Comparison of ENCODE assay signal across 12 cellular contexts in the genomic region with DNA sequence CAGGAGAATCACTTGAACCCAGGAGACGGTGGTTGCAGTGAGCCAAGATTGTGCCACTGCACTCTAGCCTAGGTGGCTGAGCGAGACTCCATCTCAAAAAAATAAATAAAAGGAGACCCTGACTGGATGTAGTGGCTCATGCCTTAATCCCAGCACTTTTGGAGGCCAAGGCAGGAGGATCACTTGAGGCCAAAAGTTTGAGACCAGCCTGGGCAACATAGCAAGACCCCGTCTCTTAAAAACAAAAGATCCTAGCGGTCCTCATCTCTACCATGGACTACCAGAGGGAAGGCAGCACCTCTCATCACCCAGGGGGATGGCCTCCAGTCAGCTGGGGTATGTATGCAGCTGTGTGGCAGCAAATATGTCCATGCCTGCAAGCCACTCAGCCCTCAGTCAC. TPM values are rescaled to one million over a fixed set of nuclear protein-coding genes. Genes with fewer than 3 reads are reported as not detected.
DNase-seq lines count a peak whose midpoint lies in the region; ATAC-seq, FAIRE-seq and TF ChIP-seq lines count a peak whose summit lies in the region.
"Not testable (repeated sequence)": the region's sequence is repeated elsewhere in the genome, so short reads cannot be mapped to it uniquely, and the experiment has no call there.
"Had no signal": no experiment of that assay in that cellular context is flagged by ENCODE, and none has a peak within 500 bp of the region (broad histone marks: within the 10 kb centered on the region; RNA-seq: fewer than 3 reads in every experiment).

No MANE protein-coding gene starts in this region.

- peaks cover 3 to 12% of the 10 kb centered on the region in 2 experiments for H3K36me3 ChIP-seq in HEK293 (ENCODE audit: control insufficient read depth in 2 of 2, insufficient read depth in 1 of 2, low read length in 2 of 2)
- H3K36me3 ChIP-seq in adrenal gland (replicated peaks in 1 of 2): peaks cover 0 to 15% of the 10 kb centered on the region in 2 donors
- not testable (repeated sequence) for H3K36me3 ChIP-seq in breast epithelium, ovary
- peaks cover 8 to 24% (median 18%) of the 10 kb centered on the region in 4 donors for H3K36me3 ChIP-seq in esophagus muscularis mucosa
- H3K36me3 ChIP-seq in HepG2 (replicated peaks in 1 of 2; ENCODE audit: control insufficient read depth in 1 of 2, insufficient read depth in 2 of 2, low read length in 2 of 2): peaks cover 4 to 12% of the 10 kb centered on the region in 2 experiments; a peak in 4 of 5 replicates
- peaks cover 4 to 24% (median 17%) of the 10 kb centered on the region in 4 donors for H3K36me3 ChIP-seq in upper lobe of left lung

- ATAC-seq in HepG2; upper lobe of left lung (ENCODE audit: low FRiP score in 2 of 2): not testable (repeated sequence)

- in situ Hi-C loops in HepG2 (cut with HindIII; ENCODE audit: extremely low pct_ligation_motif_present, low pct_unique_long_range_greater_than_20kb): loop anchor here (5.0 kb wide), 1 partner anchor 60 kb away; the partner anchor contains the start of gene HYAL2

- 0 out of 2 replicates have a peak overlapping the region, but pooled peaks have one; percentile 29 for H3K4me2 ChIP-seq in HepG2 (ENCODE audit: low read depth, low read length)

- not testable (repeated sequence) for TF ChIP-seq CTCF in HEK293 (tag by site-specific recombination; IDR thresholded peaks at IDR 0.05); adrenal gland (IDR thresholded peaks at IDR 0.05); breast epithelium (IDR thresholded peaks at IDR 0.05); esophagus muscularis mucosa (IDR thresholded peaks at IDR 0.05); HepG2 (CRISPR knock-in tag; IDR thresholded peaks at IDR 0.05); ovary (IDR thresholded peaks at IDR 0.05); upper lobe of left lung (IDR thresholded peaks at IDR 0.05)

- not testable (repeated sequence) for H3K4me1 ChIP-seq in HEK293 (ENCODE audit: control insufficient read depth, insufficient read depth, low read length)
- peaks cover 42 to 59% of the 10 kb centered on the region in 2 donors for H3K4me1 ChIP-seq in adrenal gland (replicated peaks in 1 of 2)
- peaks cover 17 to 32% of the 10 kb centered on the region in 2 donors for H3K4me1 ChIP-seq in breast epithelium
- peaks cover 65 to 95% (median 90%) of the 10 kb centered on the region in 4 donors for H3K4me1 ChIP-seq in esophagus muscularis mucosa
- peaks cover 79% of the 10 kb centered on the region for H3K4me1 ChIP-seq in HepG2 (ENCODE audit: insufficient read depth, low read length)
- H3K4me1 ChIP-seq in ovary (ENCODE audit: insufficient read depth): peaks cover 40% of the 10 kb centered on the region
- H3K4me1 ChIP-seq in upper lobe of left lung: peaks cover 70 to 85% (median 76%) of the 10 kb centered on the region in 4 donors

- not testable (repeated sequence) for H3K27ac ChIP-seq in HEK293 (ENCODE audit: extremely low read depth, low read depth, low read length)
- H3K27ac ChIP-seq in adrenal gland (peak overlapping the region in 4 of 5 donors; percentile 91 to 98 (median 96)), breast epithelium (peak overlapping the region; percentile 97 to 100), esophagus muscularis mucosa (replicated peaks in 1 of 4) (peak overlapping the region; percentile 93 to 100 (median 96)), HepG2 (ENCODE audit: extremely low read length, insufficient read depth, low read length) (peak overlapping the region; percentile 96), ovary (peak overlapping the region; percentile 97 to 99), substantia nigra (ENCODE audit: low read depth, low read length, poor library complexity, severe bottlenecking) (peak overlapping the region; percentile 98), upper lobe of left lung (peak overlapping the region in 3 of 4 donors; percentile 94 to 98 (median 96))

- not testable (repeated sequence) for H3K27me3 ChIP-seq in adrenal gland; breast epithelium; esophagus muscularis mucosa; HepG2 (ENCODE audit: control insufficient read depth in 1 of 2, insufficient read depth in 2 of 2, low read length in 2 of 2); ovary; upper lobe of left lung

- TF ChIP-seq POLR2A in adrenal gland (IDR thresholded peaks at IDR 0.05); breast epithelium (IDR thresholded peaks at IDR 0.05); esophagus muscularis mucosa (IDR thresholded peaks at IDR 0.05; ENCODE audit: low read depth); HepG2 (IDR thresholded peaks at IDR 0.05; ENCODE audit: insufficient read depth in 1 of 2, low read depth in 2 of 2, low read length in 2 of 2); ovary (IDR thresholded peaks at IDR 0.05); upper lobe of left lung (IDR thresholded peaks at IDR 0.05): not testable (repeated sequence)

- not testable (repeated sequence) for BruUV-seq in HepG2 (replicated peaks; lab: Mats Ljungman, UMichigan)

- intact Hi-C loops in adrenal gland (cut with DNase I); breast epithelium (cut with DNase I; ENCODE audit: low total_unique reads); esophagus muscularis mucosa (cut with DNase I): not testable (repeated sequence)
- intact Hi-C loops in HepG2 (cut with micrococcal nuclease; ENCODE audit: unreplicated experiment): loop anchor here (5.0 kb wide), 1 partner anchor 40 kb away; the partner anchor contains the start of gene HYAL1
- intact Hi-C loops in ovary (cut with DNase I): loop anchor here in 1 of 4 donors (10.0 kb wide), 1 partner anchor 63 kb away; the partner anchor contains the start of genes HYAL2 and TUSC2

- H3K4me3 ChIP-seq in HEK293 (ENCODE audit: low read depth, low read length); adrenal gland; breast epithelium; esophagus muscularis mucosa; HepG2 (replicated peaks in 1 of 3; ENCODE audit: insufficient read depth in 1 of 3, low read depth in 2 of 3, low read length in 3 of 3); ovary; upper lobe of left lung: not testable (repeated sequence)

- H3K9ac ChIP-seq in HepG2 (ENCODE audit: insufficient read depth, low read depth, low read length): not testable (repeated sequence)

- H2AFZ ChIP-seq in HepG2 (ENCODE audit: low read length): not testable (repeated sequence)

- WGBS in adrenal gland, 4 donors: 96 to 100% (median 99%) methylated on average over 4 of the region's 4 CpGs
- 100% methylated on average over 4 of the region's 4 CpGs for WGBS in esophagus muscularis mucosa
- WGBS in HepG2 (ENCODE audit: low lambda C conversion rate): 100% methylated on average over 4 of the region's 4 CpGs
- WGBS in ovary, 3 donors: 97 to 98% (median 98%) methylated on average over 4 of the region's 4 CpGs
- 100% methylated on average over 2 to 4 of the region's 4 CpGs for WGBS in upper lobe of left lung, 2 donors

- POLR2A ChIA-PET in HEK293 (lab: Yijun Ruan, JAX): not testable (repeated sequence)
- POLR2A ChIA-PET in HepG2 (lab: Yijun Ruan, JAX): interaction anchor here (1.7 to 8.0 kb wide), 4 partner anchors 9 to 52 kb away, joined by 5 to 155 read pairs (median 66); partner anchors contain the start of genes HYAL3, NAA80 and SEMA3B

- DNase-seq in adrenal gland; breast epithelium (ENCODE audit: low spot score in 2 of 2); esophagus muscularis mucosa (ENCODE audit: extremely low spot score); HepG2 (ENCODE audit: low spot score); ovary; substantia nigra (lab: John Stamatoyannopoulos, UW); upper lobe of left lung: not testable (repeated sequence)

- peaks cover 12% of the 10 kb centered on the region for H3K79me2 ChIP-seq in HepG2 (ENCODE audit: insufficient read depth, low read length)

- CTCF ChIA-PET in HEK293 (lab: Yijun Ruan, JAX): interaction anchor here (0.6 to 3.6 kb wide), 4 partner anchors 9 to 68 kb away, joined by 3 to 38 read pairs (median 8); no protein-coding TSS in a partner anchor
- CTCF ChIA-PET in HepG2 (lab: Yijun Ruan, JAX; ENCODE audit: low intra/inter-chr PET ratio, low total read pairs): not testable (repeated sequence)

- not testable (repeated sequence) for TF ChIP-seq EP300 in esophagus muscularis mucosa (IDR thresholded peaks at IDR 0.05); HepG2 (IDR thresholded peaks at IDR 0.05; ENCODE audit: low read depth in 2 of 2, low read length in 2 of 2); HepG2 (CRISPR knock-in tag; IDR thresholded peaks at IDR 0.05; ENCODE audit: borderline replicate concordance); ovary (IDR thresholded peaks at IDR 0.05); upper lobe of left lung (IDR thresholded peaks at IDR 0.05)

- not testable (repeated sequence) for FAIRE-seq in HepG2 (lab: Jason Lieb, UNC)

- TF ChIP-seq RAD21 in HepG2 (CRISPR knock-in tag; IDR thresholded peaks at IDR 0.05): not testable (repeated sequence)

- H4K20me1 ChIP-seq in HepG2 (ENCODE audit: insufficient read depth, low read length): not testable (repeated sequence)

- not testable (repeated sequence) for H3K9me3 ChIP-seq in HEK293 (ENCODE audit: control insufficient read depth, insufficient read depth, low read depth, low read length); adrenal gland (replicated peaks in 1 of 3); breast epithelium; esophagus muscularis mucosa; HepG2 (ENCODE audit: low read length); ovary; upper lobe of left lung

RNA-seq across cellular contexts. Expression of gene SEMA3B, which starts 6.7 kb away (rescaled TPM):
- total RNA-seq in adrenal gland (100 to 1,000 TPM in 7 of 8 donors, 10 to 100 TPM in 1; 81.7 to 468 (median 224) TPM), breast epithelium (10 to 100 TPM; 10.1 to 17.6 (median 11.1) TPM), esophagus muscularis mucosa (10 to 100 TPM; 37.4 to 66.6 (median 46.4) TPM), HepG2 (2016; rRNA removed; fragmentation: Illumina TruSeq; extraction: Trizol) (25.6 and 93.2 TPM in 2 replicates), ovary (100 to 1,000 TPM in 1 of 7 donors, 10 to 100 TPM in 6; 18.4 to 224 (median 51.9) TPM), upper lobe of left lung (100 to 1,000 TPM in 5 of 6 donors, 10 to 100 TPM in 1; 98.3 to 242 (median 122) TPM)
- polyA plus RNA-seq in adrenal gland (100 to 1,000 TPM; 159 to 496 (median 451) TPM), HepG2 (2011; rRNA removed) (158 and 173 TPM in 2 replicates), ovary (10 to 100 TPM in 1 of 2 donors, 1 to 10 TPM in 1; 5.0 to 30.9 TPM)
- 12.3 and 13.3 TPM in 2 replicates for total RNA-seq in HepG2 (2016; cell fraction: cytosol; rRNA removed; fragmentation: Illumina TruSeq; extraction: Trizol; ENCODE audit: low read depth)
- total RNA-seq in HepG2 (2016; cell fraction: insoluble cytoplasmic fraction; rRNA removed; fragmentation: Illumina TruSeq; extraction: Trizol): 23.5 and 94.1 TPM in 2 replicates
- total RNA-seq in HepG2 (2016; cell fraction: membrane; rRNA removed; fragmentation: Illumina TruSeq; extraction: Trizol): 18.0 and 19.0 TPM in 2 replicates
- 106 and 120 TPM in 2 replicates for total RNA-seq in HepG2 (2016; cell fraction: nucleus; rRNA removed; fragmentation: Illumina TruSeq; extraction: Trizol)
- polyA plus RNA-seq in HepG2 (2011; cell fraction: cytosol; rRNA removed): 99.8 and 199 TPM in 2 replicates
- 824 and 1,487 TPM in 2 replicates for polyA plus RNA-seq in HepG2 (2011; cell fraction: nucleus; rRNA removed)
- 48.8 and 75.5 TPM in 2 replicates for polyA plus RNA-seq in HepG2 (2012)
- 10.5 and 10.8 TPM in 2 replicates for polyA plus RNA-seq in HepG2 (2016; cell fraction: cytosol; fragmentation: Illumina TruSeq; extraction: Trizol; ENCODE audit: low read depth)
- polyA plus RNA-seq in HepG2 (2016; cell fraction: insoluble cytoplasmic fraction; fragmentation: Illumina TruSeq; extraction: Trizol; ENCODE audit: low read depth): 26.4 and 37.1 TPM in 2 replicates
- 15.3 and 17.6 TPM in 2 replicates for polyA plus RNA-seq in HepG2 (2016; cell fraction: membrane; fragmentation: Illumina TruSeq; extraction: Trizol; ENCODE audit: low read depth)
- polyA plus RNA-seq in HepG2 (2016; cell fraction: nucleus; fragmentation: Illumina TruSeq; extraction: Trizol; ENCODE audit: insufficient read depth, low read depth): 390 and 409 TPM in 2 replicates
- polyA minus RNA-seq in HepG2 (2011; rRNA and poly(A)+ RNA removed; ENCODE audit: low replicate concordance): 84.6 and 160 TPM in 2 replicates
- 55.4 and 70.0 TPM in 2 replicates for polyA minus RNA-seq in HepG2 (2011; cell fraction: cytosol; rRNA and poly(A)+ RNA removed)
- polyA minus RNA-seq in HepG2 (2011; cell fraction: nucleus; rRNA and poly(A)+ RNA removed): 81.1 and 108 TPM in 2 replicates

RNA-seq across cellular contexts. Expression of gene LSMEM2, which starts 16.7 kb away (rescaled TPM):
- total RNA-seq in adrenal gland (under 1 TPM in 3 of 8 donors, not detected in 5; 0.36 to 0.76 (median 0.60) TPM), breast epithelium (not detected), esophagus muscularis mucosa (not detected), HepG2 (2016; rRNA removed; fragmentation: Illumina TruSeq; extraction: Trizol) (0.07 TPM in 1 of 2 replicates, not detected in the other), ovary (1 to 10 TPM in 2 of 7 donors, under 1 TPM in 3, not detected in 2; 0.42 to 1.4 (median 0.76) TPM), upper lobe of left lung (under 1 TPM in 2 of 6 donors, not detected in 4; 0.14 to 0.59 TPM)
- polyA plus RNA-seq in adrenal gland (under 1 TPM; 0.09 to 0.64 (median 0.47) TPM), HepG2 (2011; rRNA removed) (0.41 and 0.44 TPM in 2 replicates), ovary (1 to 10 TPM in 1 of 2 donors, under 1 TPM in 1; 0.60 to 1.0 TPM)
- not detected in 2 replicates for total RNA-seq in HepG2 (2016; cell fraction: cytosol; rRNA removed; fragmentation: Illumina TruSeq; extraction: Trizol; ENCODE audit: low read depth)
- 0.06 TPM in 1 of 2 replicates, not detected in the other for total RNA-seq in HepG2 (2016; cell fraction: insoluble cytoplasmic fraction; rRNA removed; fragmentation: Illumina TruSeq; extraction: Trizol)
- total RNA-seq in HepG2 (2016; cell fraction: membrane; rRNA removed; fragmentation: Illumina TruSeq; extraction: Trizol): not detected in 2 replicates
- total RNA-seq in HepG2 (2016; cell fraction: nucleus; rRNA removed; fragmentation: Illumina TruSeq; extraction: Trizol): 0.25 TPM in 1 of 2 replicates, not detected in the other
- polyA plus RNA-seq in HepG2 (2011; cell fraction: cytosol; rRNA removed): 0.08 and 0.15 TPM in 2 replicates
- polyA plus RNA-seq in HepG2 (2011; cell fraction: nucleus; rRNA removed): 1.3 and 2.1 TPM in 2 replicates
- 0.17 and 0.37 TPM in 2 replicates for polyA plus RNA-seq in HepG2 (2012)
- not detected in 2 replicates for polyA plus RNA-seq in HepG2 (2016; cell fraction: cytosol; fragmentation: Illumina TruSeq; extraction: Trizol; ENCODE audit: low read depth)
- polyA plus RNA-seq in HepG2 (2016; cell fraction: insoluble cytoplasmic fraction; fragmentation: Illumina TruSeq; extraction: Trizol; ENCODE audit: low read depth): not detected in 2 replicates
- not detected in 2 replicates for polyA plus RNA-seq in HepG2 (2016; cell fraction: membrane; fragmentation: Illumina TruSeq; extraction: Trizol; ENCODE audit: low read depth)
- polyA plus RNA-seq in HepG2 (2016; cell fraction: nucleus; fragmentation: Illumina TruSeq; extraction: Trizol; ENCODE audit: insufficient read depth, low read depth): 0.42 TPM in 1 of 2 replicates, not detected in the other
- 0.09 and 0.34 TPM in 2 replicates for polyA minus RNA-seq in HepG2 (2011; rRNA and poly(A)+ RNA removed; ENCODE audit: low replicate concordance)
- not detected in 2 replicates for polyA minus RNA-seq in HepG2 (2011; cell fraction: cytosol; rRNA and poly(A)+ RNA removed)
- 0.90 TPM in 1 of 2 replicates, not detected in the other for polyA minus RNA-seq in HepG2 (2011; cell fraction: nucleus; rRNA and poly(A)+ RNA removed)
- total RNA-seq: A673, H4, MCF 10A had no signal
- polyA plus RNA-seq: BJ had no signal

RNA-seq across cellular contexts. Expression of gene GNAI2, which starts 26.2 kb away (rescaled TPM):
- total RNA-seq in adrenal gland (100 to 1,000 TPM; 109 to 275 (median 206) TPM), breast epithelium (100 to 1,000 TPM in 2 of 3 donors, 10 to 100 TPM in 1; 95.3 to 232 (median 162) TPM), esophagus muscularis mucosa (100 to 1,000 TPM; 149 to 297 (median 239) TPM), HepG2 (2016; rRNA removed; fragmentation: Illumina TruSeq; extraction: Trizol) (34.5 and 51.1 TPM in 2 replicates), ovary (100 to 1,000 TPM in 6 of 7 donors, 10 to 100 TPM in 1; 72.3 to 259 (median 212) TPM), upper lobe of left lung (100 to 1,000 TPM; 191 to 440 (median 295) TPM)
- polyA plus RNA-seq in adrenal gland (100 to 1,000 TPM; 133 to 163 (median 157) TPM), HepG2 (2011; rRNA removed) (66.1 and 66.2 TPM in 2 replicates), ovary (100 to 1,000 TPM; 189 to 309 TPM)
- 26.6 and 32.1 TPM in 2 replicates for total RNA-seq in HepG2 (2016; cell fraction: cytosol; rRNA removed; fragmentation: Illumina TruSeq; extraction: Trizol; ENCODE audit: low read depth)
- total RNA-seq in HepG2 (2016; cell fraction: insoluble cytoplasmic fraction; rRNA removed; fragmentation: Illumina TruSeq; extraction: Trizol): 33.4 and 51.3 TPM in 2 replicates
- total RNA-seq in HepG2 (2016; cell fraction: membrane; rRNA removed; fragmentation: Illumina TruSeq; extraction: Trizol): 43.7 and 48.0 TPM in 2 replicates
- total RNA-seq in HepG2 (2016; cell fraction: nucleus; rRNA removed; fragmentation: Illumina TruSeq; extraction: Trizol): 26.6 and 32.5 TPM in 2 replicates
- polyA plus RNA-seq in HepG2 (2011; cell fraction: cytosol; rRNA removed): 64.5 and 77.2 TPM in 2 replicates
- 39.4 and 42.6 TPM in 2 replicates for polyA plus RNA-seq in HepG2 (2011; cell fraction: nucleus; rRNA removed)
- 25.4 and 25.9 TPM in 2 replicates for polyA plus RNA-seq in HepG2 (2012)
- 37.3 and 42.8 TPM in 2 replicates for polyA plus RNA-seq in HepG2 (2016; cell fraction: cytosol; fragmentation: Illumina TruSeq; extraction: Trizol; ENCODE audit: low read depth)
- polyA plus RNA-seq in HepG2 (2016; cell fraction: insoluble cytoplasmic fraction; fragmentation: Illumina TruSeq; extraction: Trizol; ENCODE audit: low read depth): 57.1 and 66.6 TPM in 2 replicates
- 69.3 and 71.1 TPM in 2 replicates for polyA plus RNA-seq in HepG2 (2016; cell fraction: membrane; fragmentation: Illumina TruSeq; extraction: Trizol; ENCODE audit: low read depth)
- polyA plus RNA-seq in HepG2 (2016; cell fraction: nucleus; fragmentation: Illumina TruSeq; extraction: Trizol; ENCODE audit: insufficient read depth, low read depth): 73.5 and 75.3 TPM in 2 replicates
- 111 and 236 TPM in 2 replicates for polyA minus RNA-seq in HepG2 (2011; rRNA and poly(A)+ RNA removed; ENCODE audit: low replicate concordance)
- 26.0 and 26.4 TPM in 2 replicates for polyA minus RNA-seq in HepG2 (2011; cell fraction: cytosol; rRNA and poly(A)+ RNA removed)
- polyA minus RNA-seq in HepG2 (2011; cell fraction: nucleus; rRNA and poly(A)+ RNA removed): 16.4 and 20.0 TPM in 2 replicates

RNA-seq across cellular contexts. Expression of gene IFRD2, which starts 30.0 kb away (rescaled TPM):
- total RNA-seq in adrenal gland: 10 to 100 TPM; 44.9 to 96.3 (median 55.2) TPM
- polyA plus RNA-seq in adrenal gland: 100 to 1,000 TPM in 2 of 3 donors, 10 to 100 TPM in 1; 55.9 to 182 (median 144) TPM
- 10 to 100 TPM; 50.4 to 82.3 (median 72.7) TPM for total RNA-seq in breast epithelium
- 100 to 1,000 TPM in 1 of 4 donors, 10 to 100 TPM in 3; 49.4 to 106 (median 85.8) TPM for total RNA-seq in esophagus muscularis mucosa
- total RNA-seq in HepG2 (2016; rRNA removed; fragmentation: Illumina TruSeq; extraction: Trizol): 81.4 and 96.1 TPM in 2 replicates
- 66.4 and 85.9 TPM in 2 replicates for total RNA-seq in HepG2 (2016; cell fraction: cytosol; rRNA removed; fragmentation: Illumina TruSeq; extraction: Trizol; ENCODE audit: low read depth)
- 79.0 and 101 TPM in 2 replicates for total RNA-seq in HepG2 (2016; cell fraction: insoluble cytoplasmic fraction; rRNA removed; fragmentation: Illumina TruSeq; extraction: Trizol)
- 126 and 147 TPM in 2 replicates for total RNA-seq in HepG2 (2016; cell fraction: membrane; rRNA removed; fragmentation: Illumina TruSeq; extraction: Trizol)
- 83.9 and 92.3 TPM in 2 replicates for total RNA-seq in HepG2 (2016; cell fraction: nucleus; rRNA removed; fragmentation: Illumina TruSeq; extraction: Trizol)
- 32.8 and 43.1 TPM in 2 replicates for polyA plus RNA-seq in HepG2 (2011; rRNA removed)
- 29.8 and 39.8 TPM in 2 replicates for polyA plus RNA-seq in HepG2 (2011; cell fraction: cytosol; rRNA removed)
- 174 and 179 TPM in 2 replicates for polyA plus RNA-seq in HepG2 (2011; cell fraction: nucleus; rRNA removed)
- polyA plus RNA-seq in HepG2 (2012): 38.5 and 48.9 TPM in 2 replicates
- polyA plus RNA-seq in HepG2 (2016; cell fraction: cytosol; fragmentation: Illumina TruSeq; extraction: Trizol; ENCODE audit: low read depth): 54.5 and 72.4 TPM in 2 replicates
- 62.4 and 77.5 TPM in 2 replicates for polyA plus RNA-seq in HepG2 (2016; cell fraction: insoluble cytoplasmic fraction; fragmentation: Illumina TruSeq; extraction: Trizol; ENCODE audit: low read depth)
- polyA plus RNA-seq in HepG2 (2016; cell fraction: membrane; fragmentation: Illumina TruSeq; extraction: Trizol; ENCODE audit: low read depth): 89.6 and 91.5 TPM in 2 replicates
- polyA plus RNA-seq in HepG2 (2016; cell fraction: nucleus; fragmentation: Illumina TruSeq; extraction: Trizol; ENCODE audit: insufficient read depth, low read depth): 124 and 130 TPM in 2 replicates
- 61.7 and 107 TPM in 2 replicates for polyA minus RNA-seq in HepG2 (2011; rRNA and poly(A)+ RNA removed; ENCODE audit: low replicate concordance)
- 15.9 and 21.4 TPM in 2 replicates for polyA minus RNA-seq in HepG2 (2011; cell fraction: cytosol; rRNA and poly(A)+ RNA removed)
- polyA minus RNA-seq in HepG2 (2011; cell fraction: nucleus; rRNA and poly(A)+ RNA removed): 46.6 and 52.5 TPM in 2 replicates
- 10 to 100 TPM; 31.8 to 76.9 (median 56.4) TPM for total RNA-seq in ovary
- polyA plus RNA-seq in ovary: 10 to 100 TPM; 14.5 to 32.8 TPM
- total RNA-seq in upper lobe of left lung: 100 to 1,000 TPM in 2 of 6 donors, 10 to 100 TPM in 4; 45.4 to 126 (median 77.5) TPM

RNA-seq across cellular contexts. Expression of gene HYAL3, which starts 37.0 kb away (rescaled TPM):
- total RNA-seq in adrenal gland (1 to 10 TPM; 1.7 to 5.4 (median 3.4) TPM), breast epithelium (1 to 10 TPM; 2.3 to 6.4 (median 2.7) TPM), esophagus muscularis mucosa (1 to 10 TPM; 2.1 to 6.7 (median 3.4) TPM), HepG2 (2016; rRNA removed; fragmentation: Illumina TruSeq; extraction: Trizol) (5.5 and 5.9 TPM in 2 replicates), ovary (1 to 10 TPM in 6 of 7 donors, under 1 TPM in 1; 0.58 to 4.3 (median 2.0) TPM), upper lobe of left lung (1 to 10 TPM in 5 of 6 donors, under 1 TPM in 1; 0.33 to 5.7 (median 3.1) TPM)
- polyA plus RNA-seq in adrenal gland (1 to 10 TPM; 2.5 to 6.8 (median 3.2) TPM), HepG2 (2011; rRNA removed) (10.4 and 12.9 TPM in 2 replicates), ovary (1 to 10 TPM; 1.5 to 1.9 TPM)
- total RNA-seq in HepG2 (2016; cell fraction: cytosol; rRNA removed; fragmentation: Illumina TruSeq; extraction: Trizol; ENCODE audit: low read depth): 3.1 and 4.0 TPM in 2 replicates
- 4.8 and 6.5 TPM in 2 replicates for total RNA-seq in HepG2 (2016; cell fraction: insoluble cytoplasmic fraction; rRNA removed; fragmentation: Illumina TruSeq; extraction: Trizol)
- total RNA-seq in HepG2 (2016; cell fraction: membrane; rRNA removed; fragmentation: Illumina TruSeq; extraction: Trizol): 4.7 and 5.3 TPM in 2 replicates
- 4.6 and 5.5 TPM in 2 replicates for total RNA-seq in HepG2 (2016; cell fraction: nucleus; rRNA removed; fragmentation: Illumina TruSeq; extraction: Trizol)
- 10.7 and 17.4 TPM in 2 replicates for polyA plus RNA-seq in HepG2 (2011; cell fraction: cytosol; rRNA removed)
- 24.5 and 24.6 TPM in 2 replicates for polyA plus RNA-seq in HepG2 (2011; cell fraction: nucleus; rRNA removed)
- polyA plus RNA-seq in HepG2 (2012): 2.2 and 2.5 TPM in 2 replicates
- polyA plus RNA-seq in HepG2 (2016; cell fraction: cytosol; fragmentation: Illumina TruSeq; extraction: Trizol; ENCODE audit: low read depth): 2.8 and 4.1 TPM in 2 replicates
- polyA plus RNA-seq in HepG2 (2016; cell fraction: insoluble cytoplasmic fraction; fragmentation: Illumina TruSeq; extraction: Trizol; ENCODE audit: low read depth): 6.1 and 9.3 TPM in 2 replicates
- 6.6 and 7.3 TPM in 2 replicates for polyA plus RNA-seq in HepG2 (2016; cell fraction: membrane; fragmentation: Illumina TruSeq; extraction: Trizol; ENCODE audit: low read depth)
- 9.7 and 11.4 TPM in 2 replicates for polyA plus RNA-seq in HepG2 (2016; cell fraction: nucleus; fragmentation: Illumina TruSeq; extraction: Trizol; ENCODE audit: insufficient read depth, low read depth)
- polyA minus RNA-seq in HepG2 (2011; rRNA and poly(A)+ RNA removed; ENCODE audit: low replicate concordance): 24.0 and 60.6 TPM in 2 replicates
- 5.2 and 5.5 TPM in 2 replicates for polyA minus RNA-seq in HepG2 (2011; cell fraction: cytosol; rRNA and poly(A)+ RNA removed)
- 5.8 and 7.0 TPM in 2 replicates for polyA minus RNA-seq in HepG2 (2011; cell fraction: nucleus; rRNA and poly(A)+ RNA removed)
